Comparison of ENCODE assay signal across 9 cellular contexts in the genomic region with DNA sequence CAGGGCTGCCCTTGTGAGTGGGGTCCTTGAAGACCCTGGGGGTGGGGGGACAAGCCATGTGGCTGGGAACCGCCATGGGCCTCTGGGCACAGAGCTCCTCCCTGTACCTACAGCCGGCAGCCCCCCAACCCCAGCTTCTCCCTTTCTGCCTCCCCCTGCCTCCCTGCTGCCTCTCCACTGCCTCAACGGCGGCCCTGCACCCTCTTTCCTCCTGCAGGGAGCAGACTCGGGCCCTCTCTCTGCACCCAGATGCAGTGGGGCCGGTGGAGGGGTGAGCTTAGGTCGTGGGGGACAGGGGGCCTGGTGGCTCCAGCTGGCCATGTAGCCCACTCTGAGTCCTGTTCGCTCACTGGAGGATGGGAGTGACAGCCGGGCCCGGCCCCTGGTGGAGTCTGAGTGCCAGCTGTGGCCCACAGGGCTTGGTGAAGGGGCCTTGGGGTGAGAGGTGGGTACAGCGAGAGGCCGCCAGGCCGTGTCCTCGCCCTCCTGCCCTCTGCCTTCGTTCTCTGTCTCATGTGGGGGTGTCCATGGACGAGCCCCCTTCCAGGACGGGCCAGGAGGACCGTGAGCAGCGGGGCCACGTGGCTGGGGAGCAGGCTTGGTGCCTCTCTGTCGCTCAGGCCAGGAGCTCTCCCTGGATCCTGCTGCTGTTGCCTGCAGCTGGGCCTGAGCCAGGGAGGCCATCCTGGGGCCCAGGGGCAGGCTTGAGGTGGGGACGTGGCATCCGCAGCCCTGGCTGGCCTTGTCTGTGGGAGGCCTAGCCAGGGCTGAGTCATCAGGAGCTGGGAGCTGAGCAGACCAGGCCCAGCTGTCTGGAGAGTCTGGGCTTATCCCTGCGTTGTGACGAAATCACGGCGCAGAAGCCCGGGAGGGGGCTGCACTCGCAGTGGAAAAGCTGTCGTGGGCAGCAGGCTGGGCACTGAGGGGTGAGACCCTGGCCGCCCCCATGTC.
A peak's percentile ranks its signal among the peaks of the same experiment; 100 is the strongest.
DNase-seq lines count a peak whose midpoint lies in the region; ATAC-seq lines count a peak whose summit lies in the region.
"Had no signal": no experiment of that assay in that cellular context is flagged by ENCODE, and none has a peak within 500 bp of the region (broad histone marks: within the 10 kb centered on the region; RNA-seq: fewer than 3 reads in every experiment).

No MANE protein-coding gene starts in this region.

- CTCF ChIA-PET in T-cell (lab: Charles Lee) = no interaction called here

- peaks cover 2% of the 10 kb centered on the region for H3K36me3 Mint-ChIP-seq in T-helper 17 cell (ENCODE audit: low read depth)
- H3K36me3 Mint-ChIP-seq in activated T-cell treated with anti-CD3 and anti-CD28 coated beads, Interleukin-2, amount 50 U/mL, for 24 hours (ENCODE audit: low read depth) = no peaks in the 10 kb centered on the region
- no peaks in the 10 kb centered on the region for H3K36me3 Mint-ChIP-seq in T-cell

- H3K27me3 Mint-ChIP-seq in T-helper 17 cell (peaks cover 29% of the 10 kb centered on the region), T-cell (peaks cover 14 to 34% of the 10 kb centered on the region in 2 donors)
- peaks cover 46% of the 10 kb centered on the region for H3K27me3 Mint-ChIP-seq in activated T-cell treated with anti-CD3 and anti-CD28 coated beads, Interleukin-2, amount 50 U/mL, for 24 hours

- H3K27ac Mint-ChIP-seq in T-helper 17 cell (no peak overlapping the region), T-cell (no peak overlapping the region)
- H3K27ac Mint-ChIP-seq in activated T-cell treated with anti-CD3 and anti-CD28 coated beads, Interleukin-2, amount 50 U/mL, for 24 hours = no peak overlapping the region

- no peaks in the 10 kb centered on the region for H3K9me3 Mint-ChIP-seq in activated T-cell treated with anti-CD3 and anti-CD28 coated beads, Interleukin-2, amount 50 U/mL, for 24 hours
- no peaks in the 10 kb centered on the region for H3K9me3 Mint-ChIP-seq in T-cell

- H3K4me3 Mint-ChIP-seq in T-helper 17 cell (no peak overlapping the region), T-cell (no peak overlapping the region)
- H3K4me3 Mint-ChIP-seq in activated T-cell treated with anti-CD3 and anti-CD28 coated beads, Interleukin-2, amount 50 U/mL, for 24 hours = no peak overlapping the region

- DNase-seq in H4 (ENCODE audit: low spot score) (peak; percentile 98), SW 1271 (lab: John Stamatoyannopoulos, UW) (peak; percentile 31 to 58), cardiac septum (ENCODE audit: low spot score) (peak; percentile 77), sciatic nerve (ENCODE audit: low spot score) (peak; percentile 64), T-helper 17 cell (no peak), T-cell (no peak)
- DNase-seq in activated T-cell treated with anti-CD3 and anti-CD28 coated beads, Interleukin-2, amount 50 U/mL, for 24 hours = no peak
- DNase-seq: KBM-7 had no signal

- H3K9me3 ChIP-seq in T-helper 17 cell (ENCODE audit: control insufficient read depth, low read length, poor library complexity, severe bottlenecking) = no peaks in the 10 kb centered on the region

- H3K4me1 Mint-ChIP-seq in T-helper 17 cell (no peaks in the 10 kb centered on the region), T-cell (no peaks in the 10 kb centered on the region)
- H3K4me1 Mint-ChIP-seq in activated T-cell treated with anti-CD3 and anti-CD28 coated beads, Interleukin-2, amount 50 U/mL, for 24 hours (ENCODE audit: low read depth) = no peaks in the 10 kb centered on the region

- peak; percentile 96 for ATAC-seq in sciatic nerve
- ATAC-seq in activated CD4-positive, CD25-positive, alpha-beta regulatory T cell treated with anti-CD3 and anti-CD28 coated beads, Interleukin-2, amount 50 U/mL, for 24 hours = no peak
- ATAC-seq in T-helper 17 cell = no peak
- no peak for ATAC-seq in T-cell (replicated peaks in 1 of 4)

- POLR2A ChIA-PET in T-cell (lab: Charles Lee) = no interaction called here

- intact Hi-C loops in cardiac septum (cut with DNase I) = no loop called here
- intact Hi-C loops in sciatic nerve (cut with DNase I) = no loop called here

Comparison
In these comparisons a context has a peak if more than half of its experiments do, and no peak if none do; other contexts are left out.
1. DNase-seq: peak in H4 (single experiment), SW 1271 (2 of 2), cardiac septum (single experiment) and sciatic nerve (single experiment); none in T-helper 17 cell (0 of 3), activated T-cell treated with anti-CD3 and anti-CD28 coated beads, Interleukin-2, amount 50 U/mL, for 24 hours (single experiment) and T-cell (0 of 34).